In genomic region chr5:68964679-68965078, GRCh38 we compare ENCODE assay signal across 16 cellular contexts.
A peak's percentile ranks its signal among the peaks of the same experiment; 100 is the strongest.
DNase-seq lines count a peak whose midpoint lies in the region; ATAC-seq, FAIRE-seq and TF ChIP-seq lines count a peak whose summit lies in the region.
"Had no signal": no experiment of that assay in that cellular context is flagged by ENCODE, and none has a peak within 500 bp of the region (broad histone marks: within the 10 kb centered on the region; RNA-seq: fewer than 3 reads in every experiment).

No MANE protein-coding gene starts in this region.

- H3K18ac ChIP-seq in H9 (ENCODE audit: insufficient read length, low read depth, low read length), result peak overlapping the region; percentile 6
- no peak overlapping the region for H3K18ac ChIP-seq in neuronal stem cell (ENCODE audit: low read length)

- H3K27me3 ChIP-seq in H9 (ENCODE audit: insufficient read depth, low read length) (no peaks in the 10 kb centered on the region; the same call in 1 of the 2 replicates), K562 (ENCODE audit: control insufficient read depth in 2 of 2, insufficient read depth in 2 of 2, low read length in 2 of 2) (peaks cover 5 to 14% of the 10 kb centered on the region in 2 experiments; a peak in 4 of 5 replicates), neuronal stem cell (ENCODE audit: control insufficient read depth in 3 of 3, insufficient read depth in 3 of 3, low read depth in 1 of 3, low read length in 3 of 3) (no peaks in the 10 kb centered on the region)
- H3K27me3 ChIP-seq: BLaER1 treated with 17β-estradiol and CSF1 and Interleukin-3, amounts not matched to agents 10 nM and 100 nM had no signal

- H3K14ac ChIP-seq in H9 (ENCODE audit: insufficient read depth, low read length) (no peak overlapping the region), neuronal stem cell (ENCODE audit: low read length) (peak overlapping the region; percentile 39)

- intact Hi-C loops in K562 (cut with micrococcal nuclease), result no loop called here

- no peak overlapping the region for H3K4me2 ChIP-seq in H9 (ENCODE audit: insufficient read depth, insufficient read length, low read length)
- no peak overlapping the region for H3K4me2 ChIP-seq in K562 (ENCODE audit: insufficient read depth, low read length)
- H3K4me2 ChIP-seq in neuronal stem cell (ENCODE audit: insufficient read depth, low read length, poor library complexity, severe bottlenecking), result no peak overlapping the region
- H3K4me2 ChIP-seq: BLaER1 treated with 17β-estradiol and CSF1 and Interleukin-3, amounts not matched to agents 10 nM and 100 nM had no signal

- H4K91ac ChIP-seq in H9 (ENCODE audit: insufficient read length, low read depth, low read length) (no peak overlapping the region), neuronal stem cell (ENCODE audit: low read depth, low read length, poor library complexity) (peak overlapping the region; percentile 34)

- H3K4me3 Mint-ChIP-seq in H9, result no peak overlapping the region
- H3K4me3 Mint-ChIP-seq: B cell; CD8-positive, alpha-beta T cell; HFFc6 had no signal

- no peak for TF ChIP-seq RAD21 in K562 (CRISPR knock-in tag; conservative IDR thresholded peaks at IDR 0.05 in 1 of 2, IDR thresholded peaks at IDR 0.05 in 1 of 2)

- H3K9me1 ChIP-seq in K562 (ENCODE audit: control insufficient read depth, insufficient read depth, low read length), result no peaks in the 10 kb centered on the region

- H3K4me3 ChIP-seq in K562, result no peak overlapping the region
- peak overlapping the region in 1 of 2 donors; percentile 69 for H3K4me3 ChIP-seq in neuronal stem cell (ENCODE audit: low read length in 2 of 2)
- H3K4me3 ChIP-seq: BLaER1 treated with 17β-estradiol and CSF1 and Interleukin-3, amounts not matched to agents 10 nM and 100 nM; GM23248 had no signal

- WGBS in H9 (ENCODE audit: extremely low coverage, insufficient read length, low lambda C conversion rate), result 100% methylated on average over 3 of the region's 3 CpGs
- WGBS in K562 (ENCODE audit: insufficient coverage, low coverage, missing lambda C conversion rate), result 7% methylated on average over 3 of the region's 3 CpGs
- 100% methylated on average over 3 of the region's 3 CpGs for WGBS in neuronal stem cell (ENCODE audit: extremely low coverage in 2 of 2, insufficient read length in 2 of 2, insufficient replicate concordance in 1 of 2), 2 donors

- DNase-seq in H9 (no peak), HTR-8/SVneo (ENCODE audit: insufficient read length, low spot score) (no peak), K562 (ENCODE audit: extremely low read depth in 1 of 4, low spot score in 3 of 4) (no peak), neuronal stem cell (ENCODE audit: low spot score) (no peak), HCEC 1CT (no peak)
- DNase-seq: Calu3; CD8-positive, alpha-beta T cell; DMS79 treated with DMSO at 0.1 percent for 48 hours; GF-D8; GM23248; HFFc6 had no signal

- H2AFZ ChIP-seq in H9 (ENCODE audit: low read length) (no peak overlapping the region), K562 (ENCODE audit: low read depth, low read length) (no peak overlapping the region), neuronal stem cell (ENCODE audit: low read length) (no peak overlapping the region)
- H2AFZ ChIP-seq: GM23248 had no signal

- TF ChIP-seq EP300 in K562 (IDR thresholded peaks at IDR 0.05; ENCODE audit: low read length), result no peak

- TF ChIP-seq CTCF in H9 (conservative IDR thresholded peaks at IDR 0.05), result no peak
- TF ChIP-seq CTCF in K562 (IDR thresholded peaks at IDR 0.05 in 2 of 3, conservative IDR thresholded peaks at IDR 0.05 in 1 of 3; ENCODE audit: insufficient read depth in 2 of 3, low read depth in 1 of 3, low read length in 3 of 3), result no peak

- in situ Hi-C loops in K562 (cut with MboI), result loop anchor here (25.0 kb wide), 1 partner anchor 677 kb away; no protein-coding TSS in a partner anchor

- no peak overlapping the region for H3K27ac Mint-ChIP-seq in H9
- H3K27ac Mint-ChIP-seq: B cell; CD8-positive, alpha-beta T cell; HFFc6 had no signal

- H3T11ph ChIP-seq in H9 (ENCODE audit: low read length), result no peak overlapping the region

- H3K9ac ChIP-seq in H9 (ENCODE audit: extremely low read depth, insufficient read length, low read length) (no peak overlapping the region), K562 (ENCODE audit: insufficient read depth in 1 of 2, low read depth in 2 of 2, low read length in 2 of 2) (no peak overlapping the region), neuronal stem cell (ENCODE audit: low read depth, low read length, poor library complexity) (peak overlapping the region; percentile 73)
- H3K9ac ChIP-seq: BLaER1 treated with 17β-estradiol and CSF1 and Interleukin-3, amounts not matched to agents 10 nM and 100 nM; GM23248 had no signal

- no peak overlapping the region for H2BK12ac ChIP-seq in H9 (ENCODE audit: insufficient read length, low read depth, low read length)
- no peak overlapping the region for H2BK12ac ChIP-seq in neuronal stem cell (ENCODE audit: low read length)

- H3K79me2 ChIP-seq in H9 (ENCODE audit: insufficient read depth, low read length) (no peaks in the 10 kb centered on the region), K562 (ENCODE audit: control insufficient read depth, insufficient read depth, low read length) (no peaks in the 10 kb centered on the region)

- H3K36me3 ChIP-seq in K562 (ENCODE audit: control insufficient read depth, insufficient read depth, low read length) (no peaks in the 10 kb centered on the region), neuronal stem cell (replicated peaks in 1 of 2; ENCODE audit: control insufficient read depth in 2 of 2, insufficient read depth in 2 of 2, low read length in 2 of 2) (no peaks in the 10 kb centered on the region)
- H3K36me3 ChIP-seq: BLaER1 treated with 17β-estradiol and CSF1 and Interleukin-3, amounts not matched to agents 10 nM and 100 nM had no signal

- no peak overlapping the region for H3K4ac ChIP-seq in H9 (ENCODE audit: low read depth, low read length)
- no peak overlapping the region for H3K4ac ChIP-seq in neuronal stem cell (ENCODE audit: low read length)

- CTCF ChIA-PET in K562 (lab: Yijun Ruan, JAX; ENCODE audit: low intra/inter-chr PET ratio), result no interaction called here

- H3K9me3 ChIP-seq in H9 (ENCODE audit: control insufficient read depth, low read depth, low read length), result no peaks in the 10 kb centered on the region
- no peaks in the 10 kb centered on the region for H3K9me3 ChIP-seq in K562 (replicated peaks; ENCODE audit: control insufficient read depth, insufficient read depth, low read depth, low read length)
- H3K9me3 ChIP-seq in neuronal stem cell (replicated peaks in 1 of 2; ENCODE audit: control insufficient read depth in 2 of 2, insufficient read depth in 1 of 2, low read depth in 1 of 2, low read length in 2 of 2), result peaks cover 0 to 4% of the 10 kb centered on the region in 2 donors
- H3K9me3 ChIP-seq: BLaER1 treated with 17β-estradiol and CSF1 and Interleukin-3, amounts not matched to agents 10 nM and 100 nM had no signal

- no peaks in the 10 kb centered on the region for H4K20me1 ChIP-seq in H9 (ENCODE audit: control insufficient read depth, insufficient read depth, insufficient read length)
- H4K20me1 ChIP-seq in K562 (replicated peaks; ENCODE audit: control insufficient read depth, insufficient read depth, low read length), result no peaks in the 10 kb centered on the region
- H4K20me1 ChIP-seq: BLaER1 treated with 17β-estradiol and CSF1 and Interleukin-3, amounts not matched to agents 10 nM and 100 nM had no signal

- FAIRE-seq in HTR-8/SVneo (lab: Jason Lieb, UNC) (peak; percentile 99), K562 (lab: Jason Lieb, UNC) (no peak)
- FAIRE-seq: H54 had no signal

- H2BK15ac ChIP-seq in H9 (ENCODE audit: low read depth, low read length) (no peak overlapping the region), neuronal stem cell (ENCODE audit: low read length) (no peak overlapping the region)

- H3K4me1 Mint-ChIP-seq in H9, result peaks cover 3 to 4% of the 10 kb centered on the region in 2 experiments

- H2BK20ac ChIP-seq in H9 (ENCODE audit: low read depth, low read length, poor library complexity, severe bottlenecking), result no peak overlapping the region

- no peak overlapping the region for H3K56ac ChIP-seq in H9 (ENCODE audit: insufficient read length, low read depth, low read length)

- no peaks in the 10 kb centered on the region for H3K4me1 ChIP-seq in H9 (ENCODE audit: insufficient read depth, low read length)
- H3K4me1 ChIP-seq in K562 (replicated peaks in 1 of 2; ENCODE audit: control insufficient read depth in 2 of 2, insufficient read depth in 2 of 2, low read length in 2 of 2), result no peaks in the 10 kb centered on the region
- no peaks in the 10 kb centered on the region for H3K4me1 ChIP-seq in neuronal stem cell (ENCODE audit: control insufficient read depth in 2 of 2, insufficient read depth in 1 of 2, low read depth in 1 of 2, low read length in 2 of 2)

- H3K23me2 ChIP-seq in H9 (ENCODE audit: insufficient read length, low read depth, low read length, poor library complexity, severe bottlenecking), result no peaks in the 10 kb centered on the region

- no peaks in the 10 kb centered on the region; the same call in 1 of the 2 replicates for H3K27me3 Mint-ChIP-seq in H9 (ENCODE audit: low read depth)
- H3K27me3 Mint-ChIP-seq: B cell had no signal

- no peak overlapping the region for H3K23ac ChIP-seq in H9 (ENCODE audit: insufficient read length, low read depth, low read length)
- H3K23ac ChIP-seq in neuronal stem cell (ENCODE audit: low read depth, low read length, poor library complexity), result peak overlapping the region; percentile 46

- H3K27ac ChIP-seq in H9 (ENCODE audit: insufficient read length, low read depth, low read length) (no peak overlapping the region), K562 (ENCODE audit: extremely low read depth, low read depth, low read length) (no peak overlapping the region), neuronal stem cell (replicated peaks; ENCODE audit: low read length) (no peak overlapping the region)
- H3K27ac ChIP-seq: BLaER1 treated with 17β-estradiol and CSF1 and Interleukin-3, amounts not matched to agents 10 nM and 100 nM; GM23248 had no signal

- H2BK120ac ChIP-seq in H9 (ENCODE audit: low read depth, low read length, poor library complexity, severe bottlenecking) (no peak overlapping the region), neuronal stem cell (ENCODE audit: low read depth, low read length) (no peak overlapping the region)

- TF ChIP-seq POLR2A in K562 (conservative IDR thresholded peaks at IDR 0.05), result no peak

- no peaks in the 10 kb centered on the region for H3K36me3 Mint-ChIP-seq in H9 (ENCODE audit: insufficient read depth in 1 of 3, low read depth in 3 of 3)
- H3K36me3 Mint-ChIP-seq: CD8-positive, alpha-beta T cell had no signal

- no TSS peak for BruUV-seq in K562 (replicated peaks; lab: Mats Ljungman, UMichigan)

- H2AK5ac ChIP-seq in H9 (ENCODE audit: insufficient read length, low read length) (no peak overlapping the region), neuronal stem cell (ENCODE audit: low read depth, low read length) (no peak overlapping the region)

- no peak overlapping the region for H2BK5ac ChIP-seq in H9 (ENCODE audit: insufficient read length, low read length)
- no peak overlapping the region for H2BK5ac ChIP-seq in neuronal stem cell (ENCODE audit: low read length)

- no peak for ATAC-seq in K562
- ATAC-seq in HG03025 (IDR thresholded peaks at IDR 0.05; ENCODE audit: low FRiP score, unreplicated experiment), result no peak
- no peak for ATAC-seq in GM18873 (IDR thresholded peaks at IDR 0.05; ENCODE audit: low FRiP score, unreplicated experiment)
- ATAC-seq: CD8-positive, alpha-beta T cell had no signal

- H4K5ac ChIP-seq in H9 (ENCODE audit: insufficient read length, low read depth, low read length), result peak overlapping the region; percentile 2

- POLR2A ChIA-PET in K562 (lab: Yijun Ruan, JAX), result no interaction called here

- no peaks in the 10 kb centered on the region for H3K9me3 Mint-ChIP-seq in H9
- H3K9me3 Mint-ChIP-seq: CD8-positive, alpha-beta T cell; HFFc6 had no signal

- no peaks in the 10 kb centered on the region for H3K79me1 ChIP-seq in H9 (ENCODE audit: insufficient read depth, low read depth, low read length, poor library complexity, severe bottlenecking)
- no peaks in the 10 kb centered on the region for H3K79me1 ChIP-seq in neuronal stem cell (ENCODE audit: low read depth, low read length)

- H4K8ac ChIP-seq in H9 (replicated peaks; ENCODE audit: insufficient read length, low read depth, low read length) (no peak overlapping the region), neuronal stem cell (ENCODE audit: low read depth, low read length) (no peak overlapping the region)
